1 cellular context compared by ENCODE assay signal in the genomic region with DNA sequence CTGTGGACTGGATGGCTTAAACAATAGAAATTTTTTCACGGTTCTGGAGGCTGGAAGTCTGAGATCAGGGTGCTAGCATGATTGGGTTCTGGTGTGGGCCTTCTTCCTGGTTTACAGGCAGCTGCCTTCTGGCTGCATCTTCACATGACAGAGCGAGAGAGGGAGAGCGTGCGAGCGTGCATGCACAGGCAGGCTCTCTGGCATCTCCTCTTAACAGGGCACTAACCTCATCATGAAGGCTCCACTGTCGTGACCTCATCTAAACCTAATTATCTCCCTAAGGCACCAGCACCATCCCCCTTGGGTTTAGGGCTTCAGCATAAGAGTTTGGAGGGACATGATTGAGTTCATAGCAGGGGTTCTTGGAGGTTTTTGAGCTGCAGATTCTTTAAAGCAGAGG.
TF ChIP-seq lines count a peak whose summit lies in the region.

No MANE protein-coding gene starts in this region.

TF ChIP-seq in GM23338, 12 proteins besides CTCF, POLR2A, EP300 and RAD21 (continued from another document):
- TF ChIP-seq, protein P1, sequence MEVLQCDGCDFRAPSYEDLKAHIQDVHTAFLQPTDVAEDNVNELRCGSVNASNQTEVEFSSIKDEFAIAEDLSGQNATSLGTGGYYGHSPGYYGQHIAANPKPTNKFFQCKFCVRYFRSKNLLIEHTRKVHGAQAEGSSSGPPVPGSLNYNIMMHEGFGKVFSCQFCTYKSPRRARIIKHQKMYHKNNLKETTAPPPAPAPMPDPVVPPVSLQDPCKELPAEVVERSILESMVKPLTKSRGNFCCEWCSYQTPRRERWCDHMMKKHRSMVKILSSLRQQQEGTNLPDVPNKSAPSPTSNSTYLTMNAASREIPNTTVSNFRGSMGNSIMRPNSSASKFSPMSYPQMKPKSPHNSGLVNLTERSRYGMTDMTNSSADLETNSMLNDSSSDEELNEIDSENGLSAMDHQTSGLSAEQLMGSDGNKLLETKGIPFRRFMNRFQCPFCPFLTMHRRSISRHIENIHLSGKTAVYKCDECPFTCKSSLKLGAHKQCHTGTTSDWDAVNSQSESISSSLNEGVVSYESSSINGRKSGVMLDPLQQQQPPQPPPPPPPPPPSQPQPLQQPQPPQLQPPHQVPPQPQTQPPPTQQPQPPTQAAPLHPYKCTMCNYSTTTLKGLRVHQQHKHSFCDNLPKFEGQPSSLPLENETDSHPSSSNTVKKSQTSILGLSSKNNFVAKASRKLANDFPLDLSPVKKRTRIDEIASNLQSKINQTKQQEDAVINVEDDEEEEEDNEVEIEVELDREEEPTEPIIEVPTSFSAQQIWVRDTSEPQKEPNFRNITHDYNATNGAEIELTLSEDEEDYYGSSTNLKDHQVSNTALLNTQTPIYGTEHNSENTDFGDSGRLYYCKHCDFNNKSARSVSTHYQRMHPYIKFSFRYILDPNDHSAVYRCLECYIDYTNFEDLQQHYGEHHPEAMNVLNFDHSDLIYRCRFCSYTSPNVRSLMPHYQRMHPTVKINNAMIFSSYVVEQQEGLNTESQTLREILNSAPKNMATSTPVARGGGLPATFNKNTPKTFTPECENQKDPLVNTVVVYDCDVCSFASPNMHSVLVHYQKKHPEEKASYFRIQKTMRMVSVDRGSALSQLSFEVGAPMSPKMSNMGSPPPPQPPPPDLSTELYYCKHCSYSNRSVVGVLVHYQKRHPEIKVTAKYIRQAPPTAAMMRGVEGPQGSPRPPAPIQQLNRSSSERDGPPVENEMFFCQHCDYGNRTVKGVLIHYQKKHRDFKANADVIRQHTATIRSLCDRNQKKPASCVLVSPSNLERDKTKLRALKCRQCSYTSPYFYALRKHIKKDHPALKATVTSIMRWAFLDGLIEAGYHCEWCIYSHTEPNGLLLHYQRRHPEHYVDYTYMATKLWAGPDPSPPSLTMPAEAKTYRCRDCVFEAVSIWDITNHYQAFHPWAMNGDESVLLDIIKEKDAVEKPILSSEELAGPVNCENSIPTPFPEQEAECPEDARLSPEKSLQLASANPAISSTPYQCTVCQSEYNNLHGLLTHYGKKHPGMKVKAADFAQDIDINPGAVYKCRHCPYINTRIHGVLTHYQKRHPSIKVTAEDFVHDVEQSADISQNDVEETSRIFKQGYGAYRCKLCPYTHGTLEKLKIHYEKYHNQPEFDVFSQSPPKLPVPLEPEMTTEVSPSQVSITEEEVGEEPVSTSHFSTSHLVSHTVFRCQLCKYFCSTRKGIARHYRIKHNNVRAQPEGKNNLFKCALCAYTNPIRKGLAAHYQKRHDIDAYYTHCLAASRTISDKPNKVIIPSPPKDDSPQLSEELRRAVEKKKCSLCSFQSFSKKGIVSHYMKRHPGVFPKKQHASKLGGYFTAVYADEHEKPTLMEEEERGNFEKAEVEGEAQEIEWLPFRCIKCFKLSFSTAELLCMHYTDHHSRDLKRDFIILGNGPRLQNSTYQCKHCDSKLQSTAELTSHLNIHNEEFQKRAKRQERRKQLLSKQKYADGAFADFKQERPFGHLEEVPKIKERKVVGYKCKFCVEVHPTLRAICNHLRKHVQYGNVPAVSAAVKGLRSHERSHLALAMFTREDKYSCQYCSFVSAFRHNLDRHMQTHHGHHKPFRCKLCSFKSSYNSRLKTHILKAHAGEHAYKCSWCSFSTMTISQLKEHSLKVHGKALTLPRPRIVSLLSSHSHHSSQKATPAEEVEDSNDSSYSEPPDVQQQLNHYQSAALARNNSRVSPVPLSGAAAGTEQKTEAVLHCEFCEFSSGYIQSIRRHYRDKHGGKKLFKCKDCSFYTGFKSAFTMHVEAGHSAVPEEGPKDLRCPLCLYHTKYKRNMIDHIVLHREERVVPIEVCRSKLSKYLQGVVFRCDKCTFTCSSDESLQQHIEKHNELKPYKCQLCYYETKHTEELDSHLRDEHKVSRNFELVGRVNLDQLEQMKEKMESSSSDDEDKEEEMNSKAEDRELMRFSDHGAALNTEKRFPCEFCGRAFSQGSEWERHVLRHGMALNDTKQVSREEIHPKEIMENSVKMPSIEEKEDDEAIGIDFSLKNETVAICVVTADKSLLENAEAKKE (CRISPR knock-in tag; IDR thresholded peaks at IDR 0.05): no peak
- TF ChIP-seq NANOG (IDR thresholded peaks at IDR 0.05; ENCODE audit: borderline replicate concordance): no peak
- TF ChIP-seq, protein P2, sequence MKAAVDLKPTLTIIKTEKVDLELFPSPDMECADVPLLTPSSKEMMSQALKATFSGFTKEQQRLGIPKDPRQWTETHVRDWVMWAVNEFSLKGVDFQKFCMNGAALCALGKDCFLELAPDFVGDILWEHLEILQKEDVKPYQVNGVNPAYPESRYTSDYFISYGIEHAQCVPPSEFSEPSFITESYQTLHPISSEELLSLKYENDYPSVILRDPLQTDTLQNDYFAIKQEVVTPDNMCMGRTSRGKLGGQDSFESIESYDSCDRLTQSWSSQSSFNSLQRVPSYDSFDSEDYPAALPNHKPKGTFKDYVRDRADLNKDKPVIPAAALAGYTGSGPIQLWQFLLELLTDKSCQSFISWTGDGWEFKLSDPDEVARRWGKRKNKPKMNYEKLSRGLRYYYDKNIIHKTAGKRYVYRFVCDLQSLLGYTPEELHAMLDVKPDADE (IDR thresholded peaks at IDR 0.05): no peak
- TF ChIP-seq ZNF331 (CRISPR knock-in tag; IDR thresholded peaks at IDR 0.05; ENCODE audit: low read depth): no peak
- TF ChIP-seq CREB1 (CRISPR knock-in tag; IDR thresholded peaks at IDR 0.05; ENCODE audit: low read depth): no peak
- TF ChIP-seq EZH2 (IDR thresholded peaks at IDR 0.05; ENCODE audit: low read depth, unreplicated experiment): no peak
- TF ChIP-seq JUNB (IDR thresholded peaks at IDR 0.05; ENCODE audit: unreplicated experiment): no peak
- TF ChIP-seq ZNF114 (CRISPR knock-in tag; IDR thresholded peaks at IDR 0.05): no peak
TF ChIP-seq in GM23338: peak in this region for 0.
